Comparison of ENCODE assay signal across 9 cellular contexts in genomic region chr11:64742087-64742939, GRCh38. TPM values are rescaled to one million over a fixed set of nuclear protein-coding genes. Genes with fewer than 3 reads are reported as not detected.
DNase-seq lines count a peak whose midpoint lies in the region; ATAC-seq and TF ChIP-seq lines count a peak whose summit lies in the region.
"Had no signal": no experiment of that assay in that cellular context is flagged by ENCODE, and none has a peak within 500 bp of the region (broad histone marks: within the 10 kb centered on the region; RNA-seq: fewer than 3 reads in every experiment).

No MANE protein-coding gene starts in this region.

- ATAC-seq in heart left ventricle (peak in 1 of 4 donors; percentile 0), HG03439 (IDR thresholded peaks at IDR 0.05; ENCODE audit: unreplicated experiment) (no peak), HG03045 (IDR thresholded peaks at IDR 0.05; ENCODE audit: unreplicated experiment) (no peak)

- H3K27ac ChIP-seq in ACC112 (ENCODE audit: low read depth, low read length) (no peak overlapping the region), heart left ventricle (peak overlapping the region; percentile 76 to 98 (median 94))

- H3K9me3 ChIP-seq in heart left ventricle = no peaks in the 10 kb centered on the region

- WGBS in heart left ventricle, 4 donors = 11 to 20% (median 17%) methylated on average over 16 to 59 of the region's 59 CpGs

- peaks cover 11% of the 10 kb centered on the region for H3K4me1 ChIP-seq in ACC112 (ENCODE audit: control insufficient read depth, insufficient read depth, low read length, unreplicated experiment)
- peaks cover 4 to 49% (median 28%) of the 10 kb centered on the region in 12 donors for H3K4me1 ChIP-seq in heart left ventricle

- DNase-seq in heart left ventricle = no peak
- peak; percentile 60 for DNase-seq in retina
- DNase-seq in mesenteric fat pad (ENCODE audit: low spot score) = no peak

- H3K36me3 ChIP-seq in ACC112 (ENCODE audit: insufficient read depth, low read length) (no peaks in the 10 kb centered on the region), heart left ventricle (peaks cover 0 to 5% (median 0%) of the 10 kb centered on the region in 9 donors)

- TF ChIP-seq CTCF in GM12875 (IDR thresholded peaks at IDR 0.05; ENCODE audit: borderline replicate concordance, insufficient read depth, low read depth, low read length) = no peak
- no peak for TF ChIP-seq CTCF in WI38 (IDR thresholded peaks at IDR 0.05; ENCODE audit: low read depth, low read length)
- no peak for TF ChIP-seq CTCF in heart left ventricle (IDR thresholded peaks at IDR 0.05)

- intact Hi-C loops in heart left ventricle (cut with DNase I) = loop anchor here in 5 of 10 donors (2.0 to 5.0 kb wide), 4 partner anchors 24 to 54 kb away; partner anchors contain the start of gene SF1 (in 4 of the 5)

- no peak for TF ChIP-seq POLR2A in heart left ventricle (IDR thresholded peaks at IDR 0.05)

- no peaks in the 10 kb centered on the region for H3K79me2 ChIP-seq in ACC112 (ENCODE audit: control insufficient read depth, insufficient read depth, low read length, unreplicated experiment)

- H3K4me3 ChIP-seq in ACC112 (ENCODE audit: low read depth, low read length) = peak overlapping the region; percentile 70
- peak overlapping the region; percentile 64 for H3K4me3 ChIP-seq in GM12875 (ENCODE audit: low read depth, low read length)
- peak overlapping the region; percentile 41 for H3K4me3 ChIP-seq in WI38 (ENCODE audit: low read depth, low read length)
- peak overlapping the region; percentile 32 to 88 (median 60) for H3K4me3 ChIP-seq in heart left ventricle

- peaks cover 33% of the 10 kb centered on the region for H3K27me3 ChIP-seq in ACC112 (ENCODE audit: insufficient read depth, low read length)
- no peaks in the 10 kb centered on the region for H3K27me3 ChIP-seq in heart left ventricle

- H2AFZ ChIP-seq in ACC112 (ENCODE audit: low read length, unreplicated experiment) = no peak overlapping the region

RNA-seq across cellular contexts. Expression of gene RASGRP2, which starts 1.6 kb away (rescaled TPM):
- 10 to 100 TPM; 22.2 to 34.0 (median 28.1) TPM for total RNA-seq in heart left ventricle
- 10 to 100 TPM; 16.2 to 78.9 TPM for polyA plus RNA-seq in heart left ventricle
- total RNA-seq in mesenteric fat pad = 22.0 TPM

RNA-seq across cellular contexts. Expression of gene PYGM, which starts 17.5 kb away (rescaled TPM):
- total RNA-seq in heart left ventricle (100 to 1,000 TPM in 4 of 9 donors, 10 to 100 TPM in 5; 51.6 to 167 (median 89.9) TPM), mesenteric fat pad (1.8 TPM)
- 10 to 100 TPM; 10.3 to 71.8 TPM for polyA plus RNA-seq in heart left ventricle

RNA-seq across cellular contexts. Expression of gene NRXN2, which starts 19.3 kb away (rescaled TPM):
- total RNA-seq in heart left ventricle (1 to 10 TPM in 4 of 9 donors, under 1 TPM in 4, not detected in 1; 0.62 to 5.5 (median 1.3) TPM), mesenteric fat pad (8.8 TPM)
- under 1 TPM; 0.42 to 0.65 TPM for polyA plus RNA-seq in heart left ventricle
- total RNA-seq: lung microvascular endothelial cell had no signal

RNA-seq across cellular contexts. Expression of gene SF1, which starts 36.0 kb away (rescaled TPM):
- total RNA-seq in heart left ventricle (100 to 1,000 TPM; 103 to 349 (median 157) TPM), mesenteric fat pad (302 TPM)
- 10 to 100 TPM; 59.2 to 65.5 TPM for polyA plus RNA-seq in heart left ventricle

Comparison
In these comparisons a context has a peak if more than half of its experiments do, and no peak if none do; other contexts are left out.
1. RNA of gene PYGM, which starts 17.5 kb away (total RNA-seq): 51.6 to 167 TPM in heart left ventricle; 1.8 TPM in mesenteric fat pad (single experiment); every median in the first group is over 10 times any median in the second.
2. Peak in every context shown above with its lines, with median percentiles within 50 percentile points of each other: H3K4me3 ChIP-seq.